In the genomic region with DNA sequence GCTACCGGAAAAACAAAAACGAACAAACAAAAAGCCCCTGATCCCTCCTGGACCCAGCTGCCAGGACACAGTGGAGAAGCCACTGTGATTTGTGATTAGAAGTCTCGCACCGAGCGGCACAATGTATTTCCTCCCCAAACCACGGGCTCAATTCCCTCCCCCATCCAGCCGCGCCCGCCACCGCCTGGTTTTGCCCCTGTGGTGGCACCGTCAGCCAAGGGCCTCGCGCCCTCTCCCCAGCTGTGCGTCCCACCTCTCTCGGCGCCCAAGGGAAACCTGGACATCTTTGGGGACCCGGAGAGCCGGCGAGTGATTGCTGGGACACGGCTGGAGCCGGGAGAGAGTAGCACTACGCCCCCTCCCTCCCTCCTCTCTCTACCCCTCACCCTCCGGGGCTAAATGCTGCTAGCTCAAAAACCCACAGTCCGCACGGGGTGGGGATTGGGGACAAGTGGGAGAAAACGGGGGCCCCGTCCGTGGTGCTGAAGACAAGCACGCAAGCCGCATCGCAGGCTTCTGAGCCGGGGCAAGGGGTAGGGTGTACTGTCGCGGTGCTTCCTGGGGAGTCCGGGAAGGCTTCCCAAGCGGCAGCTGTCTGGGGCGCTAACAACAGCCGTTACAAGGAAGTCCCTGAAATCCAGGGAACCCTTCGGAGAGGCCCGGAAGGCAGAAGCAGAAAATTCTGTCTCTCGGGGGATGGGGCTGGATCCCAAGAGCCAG, we compare ENCODE assay signal across 1 cellular context.
A peak's percentile ranks its signal among the peaks of the same experiment; 100 is the strongest.
TF ChIP-seq lines count a peak whose summit lies in the region.

No MANE protein-coding gene starts in this region.

TF ChIP-seq in HCT116, 20 proteins besides CTCF, POLR2A, EP300 and RAD21:
- TF ChIP-seq, protein P1, sequence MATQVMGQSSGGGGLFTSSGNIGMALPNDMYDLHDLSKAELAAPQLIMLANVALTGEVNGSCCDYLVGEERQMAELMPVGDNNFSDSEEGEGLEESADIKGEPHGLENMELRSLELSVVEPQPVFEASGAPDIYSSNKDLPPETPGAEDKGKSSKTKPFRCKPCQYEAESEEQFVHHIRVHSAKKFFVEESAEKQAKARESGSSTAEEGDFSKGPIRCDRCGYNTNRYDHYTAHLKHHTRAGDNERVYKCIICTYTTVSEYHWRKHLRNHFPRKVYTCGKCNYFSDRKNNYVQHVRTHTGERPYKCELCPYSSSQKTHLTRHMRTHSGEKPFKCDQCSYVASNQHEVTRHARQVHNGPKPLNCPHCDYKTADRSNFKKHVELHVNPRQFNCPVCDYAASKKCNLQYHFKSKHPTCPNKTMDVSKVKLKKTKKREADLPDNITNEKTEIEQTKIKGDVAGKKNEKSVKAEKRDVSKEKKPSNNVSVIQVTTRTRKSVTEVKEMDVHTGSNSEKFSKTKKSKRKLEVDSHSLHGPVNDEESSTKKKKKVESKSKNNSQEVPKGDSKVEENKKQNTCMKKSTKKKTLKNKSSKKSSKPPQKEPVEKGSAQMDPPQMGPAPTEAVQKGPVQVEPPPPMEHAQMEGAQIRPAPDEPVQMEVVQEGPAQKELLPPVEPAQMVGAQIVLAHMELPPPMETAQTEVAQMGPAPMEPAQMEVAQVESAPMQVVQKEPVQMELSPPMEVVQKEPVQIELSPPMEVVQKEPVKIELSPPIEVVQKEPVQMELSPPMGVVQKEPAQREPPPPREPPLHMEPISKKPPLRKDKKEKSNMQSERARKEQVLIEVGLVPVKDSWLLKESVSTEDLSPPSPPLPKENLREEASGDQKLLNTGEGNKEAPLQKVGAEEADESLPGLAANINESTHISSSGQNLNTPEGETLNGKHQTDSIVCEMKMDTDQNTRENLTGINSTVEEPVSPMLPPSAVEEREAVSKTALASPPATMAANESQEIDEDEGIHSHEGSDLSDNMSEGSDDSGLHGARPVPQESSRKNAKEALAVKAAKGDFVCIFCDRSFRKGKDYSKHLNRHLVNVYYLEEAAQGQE (IDR thresholded peaks at IDR 0.05; ENCODE audit: low read depth): peak; percentile 13; the same call in 1 of the 2 replicates
- TF ChIP-seq ZFX (IDR thresholded peaks at IDR 0.05): no peak
- TF ChIP-seq, protein P2, sequence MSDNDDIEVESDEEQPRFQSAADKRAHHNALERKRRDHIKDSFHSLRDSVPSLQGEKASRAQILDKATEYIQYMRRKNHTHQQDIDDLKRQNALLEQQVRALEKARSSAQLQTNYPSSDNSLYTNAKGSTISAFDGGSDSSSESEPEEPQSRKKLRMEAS (IDR thresholded peaks at IDR 0.05): no peak
TF ChIP-seq in HCT116: peak in this region for 1.
